ENCODE assay signal across 23 cellular contexts in the genomic region with DNA sequence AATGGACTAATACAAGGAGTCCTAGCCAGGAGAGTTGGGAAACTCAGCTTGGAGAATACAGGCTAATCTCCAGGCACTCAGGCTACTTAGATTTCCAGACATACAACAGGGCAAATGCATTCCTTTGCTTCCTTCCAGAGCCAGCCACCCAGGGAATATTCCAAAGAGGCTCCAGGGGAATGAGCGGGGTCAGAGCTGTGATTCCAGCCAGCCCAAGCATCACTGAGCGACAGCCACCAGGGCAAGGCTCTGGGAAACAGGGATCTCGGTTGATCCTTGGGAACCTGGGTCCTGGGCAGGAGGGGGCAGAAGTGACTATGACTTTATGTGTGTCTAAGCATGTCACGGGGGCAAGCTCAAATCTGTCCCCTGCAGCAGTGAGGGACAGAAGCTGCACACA.
"Had no signal": no experiment of that assay in that cellular context is flagged by ENCODE, and none has a peak within 500 bp of the region (broad histone marks: within the 10 kb centered on the region; RNA-seq: fewer than 3 reads in every experiment).

No MANE protein-coding gene starts in this region.

- H3K4me1 ChIP-seq: ascending aorta had no signal

- H3K27ac ChIP-seq: ascending aorta, cardiac muscle cell, SJCRH30, SK-N-MC, WERI-Rb-1 had no signal

- H3K9me3 ChIP-seq: ascending aorta, SJCRH30 had no signal

- ATAC-seq: activated CD8-positive, alpha-beta T cell treated with anti-CD3 and anti-CD28 coated beads for 36 hours; Panc1 had no signal

- H3K4me3 ChIP-seq: ascending aorta, cardiac muscle cell, SJCRH30, SK-N-MC had no signal

- H3K27me3 ChIP-seq: ascending aorta, cardiac muscle cell, SJCRH30 had no signal

- H3K36me3 ChIP-seq: ascending aorta, cardiac muscle cell, SJCRH30, WERI-Rb-1 had no signal

- DNase-seq: activated CD4-positive, alpha-beta T cell treated with anti-CD3 and anti-CD28 coated beads, Interleukin-2, amount 10 ng/mL, durations not matched to agents 24 days and 14 days; activated CD4-positive, alpha-beta T cell treated with anti-CD3 and anti-CD28 coated beads, Interleukin-2, amount 50 U/mL, for 4 hours; activated CD8-positive, alpha-beta T cell treated with anti-CD3 and anti-CD28 coated beads for 36 hours; activated gamma-delta T cell; activated naive CD4-positive, alpha-beta T cell treated with Interleukin-2 at 50 U/mL for 16 hours; activated naive CD8-positive, alpha-beta T cell treated with anti-CD3 and anti-CD28 coated beads, Interleukin-2, amount 10 ng/mL, durations not matched to agents 7 days and 5 days; activated T-cell treated with anti-CD3 and anti-CD28 coated beads, Interleukin-2, amount 50 U/mL, for 24 hours; amygdala; Karpas-422; NCI-H1105 treated with DMSO at 0.1 percent for 48 hours; NCI-H1436; NCI-H1694 treated with DMSO at 0.1 percent for 48 hours; NCI-H2029; NCI-H345; NCI-H524 treated with DMSO at 0.1 percent for 48 hours; SHP77; SJCRH30; T1000; WERI-Rb-1 had no signal
